9 cellular contexts compared by ENCODE assay signal in the genomic region with DNA sequence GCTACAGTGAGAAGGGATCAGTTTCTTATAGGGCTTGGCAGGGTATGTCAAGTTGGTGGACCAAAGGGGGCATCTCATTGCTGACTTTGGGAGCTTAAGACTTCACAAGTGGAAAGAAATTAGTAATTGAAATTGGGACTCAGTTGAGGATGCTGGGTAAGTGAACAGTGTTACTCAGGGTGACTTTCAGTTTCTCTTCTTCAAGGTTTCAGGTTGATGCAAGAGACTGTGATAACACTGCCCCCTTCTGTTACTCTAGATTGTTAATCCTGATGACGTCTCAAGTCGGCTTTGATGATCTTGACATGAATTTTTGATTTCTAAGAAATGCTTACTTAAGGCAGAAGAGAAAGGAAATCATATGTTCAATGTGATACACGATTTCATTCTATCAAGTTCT. TPM values are rescaled to one million over a fixed set of nuclear protein-coding genes. Genes with fewer than 3 reads are reported as not detected.
A peak's percentile ranks its signal among the peaks of the same experiment; 100 is the strongest.
DNase-seq lines count a peak whose midpoint lies in the region; ATAC-seq and FAIRE-seq lines count a peak whose summit lies in the region.
"Had no signal": no experiment of that assay in that cellular context is flagged by ENCODE, and none has a peak within 500 bp of the region (broad histone marks: within the 10 kb centered on the region; RNA-seq: fewer than 3 reads in every experiment).

No MANE protein-coding gene starts in this region.

- H2BK5ac ChIP-seq in mesendoderm (ENCODE audit: low read length) = no peak overlapping the region

- H3K4me2 ChIP-seq in mesendoderm (ENCODE audit: low read length) = no peak overlapping the region

- no peaks in the 10 kb centered on the region for H3K79me1 ChIP-seq in mesendoderm (ENCODE audit: low read length)

- DNase-seq in NCI-H1417 (lab: John Stamatoyannopoulos, UW) = peak in 2 of 3 experiments; percentile 12 to 43
- no peak for DNase-seq in NCI-H1417 treated with DMSO at 0.1 percent for 48 hours (lab: John Stamatoyannopoulos, UW)
- DNase-seq in GM19239 (ENCODE audit: insufficient read length, low spot score) = peak; percentile 35
- DNase-seq in OCI-M1 (lab: John Stamatoyannopoulos, UW) = peak; percentile 94
- peak; percentile 82 for DNase-seq in mesendoderm
- DNase-seq in occipital lobe (lab: John Stamatoyannopoulos, UW) = no peak

- H4K8ac ChIP-seq in mesendoderm (ENCODE audit: low read depth, low read length) = no peak overlapping the region

- no peak overlapping the region for H2BK15ac ChIP-seq in mesendoderm (replicated peaks; ENCODE audit: low read depth)

- WGBS in mesendoderm (ENCODE audit: extremely low coverage, insufficient coverage, low lambda C conversion rate) = no CpG with 5 or more reads among the region's 3 CpGs

- no peak overlapping the region for H2AK5ac ChIP-seq in mesendoderm (ENCODE audit: low read length)

- no peaks in the 10 kb centered on the region for H3K4me1 ChIP-seq in mesendoderm (ENCODE audit: control insufficient read depth, low read depth, low read length)

- H3K79me2 ChIP-seq in mesendoderm (ENCODE audit: control insufficient read depth, insufficient read depth, low read length) = no peaks in the 10 kb centered on the region

- no peak overlapping the region for H3K4me3 ChIP-seq in mesendoderm (ENCODE audit: low read length)

- H3K4ac ChIP-seq in mesendoderm (ENCODE audit: low read depth, low read length) = no peak overlapping the region

- H3K27me3 ChIP-seq in mesendoderm (ENCODE audit: insufficient read depth, low read length, poor library complexity) = no peaks in the 10 kb centered on the region

- no peak overlapping the region for H3K23ac ChIP-seq in mesendoderm (ENCODE audit: low read length)

- no peak overlapping the region for H4K5ac ChIP-seq in mesendoderm (ENCODE audit: low read length)

- no peaks in the 10 kb centered on the region for H3K36me3 ChIP-seq in mesendoderm (ENCODE audit: control insufficient read depth, insufficient read depth, low read length)

- no peak overlapping the region for H2BK120ac ChIP-seq in mesendoderm (ENCODE audit: low read depth, low read length)

- H3K9ac ChIP-seq in mesendoderm (ENCODE audit: low read length) = no peak overlapping the region

- FAIRE-seq in GM19239 (lab: Jason Lieb, UNC) = peak; percentile 100
- peak; percentile 51 for FAIRE-seq in colon (lab: Jason Lieb, UNC)
- FAIRE-seq: G401.6 had no signal

- no peak overlapping the region for H3K56ac ChIP-seq in mesendoderm (ENCODE audit: low read length)

- ATAC-seq in HG03135 (IDR thresholded peaks at IDR 0.05; ENCODE audit: unreplicated experiment) = peak; percentile 92

- H3K27ac ChIP-seq in mesendoderm (ENCODE audit: low read depth, low read length) = no peak overlapping the region

- no peak overlapping the region for H3K18ac ChIP-seq in mesendoderm (ENCODE audit: low read length)

RNA-seq across cellular contexts. Expression of a gene that starts 21.3 kb away (rescaled TPM):
- polyA plus RNA-seq in mesendoderm (2013, experiment 1 of 2) = 0.11 TPM
- 0.10 TPM for polyA plus RNA-seq in mesendoderm (2013, experiment 2 of 2)
- total RNA-seq in occipital lobe = 23.6 TPM

RNA-seq across cellular contexts. Expression of a gene that starts 21.5 kb away (rescaled TPM):
- polyA plus RNA-seq in mesendoderm (2013, experiment 1 of 2) = 26.7 TPM
- 26.9 TPM for polyA plus RNA-seq in mesendoderm (2013, experiment 2 of 2)
- total RNA-seq in occipital lobe = 81.7 TPM

Comparison
In these comparisons a context has a peak if more than half of its experiments do, and no peak if none do; other contexts are left out.
1. DNase-seq: peak in NCI-H1417 (2 of 3), GM19239 (single experiment), OCI-M1 (single experiment) and mesendoderm (single experiment); none in NCI-H1417 treated with DMSO at 0.1 percent for 48 hours (single experiment) and occipital lobe (single experiment).